26 cellular contexts compared by ENCODE assay signal in genomic region chr16:65890203-65890602, GRCh38.
"Had no signal": no experiment of that assay in that cellular context is flagged by ENCODE, and none has a peak within 500 bp of the region (broad histone marks: within the 10 kb centered on the region; RNA-seq: fewer than 3 reads in every experiment).

No MANE protein-coding gene starts in this region.

- H2AFZ ChIP-seq: hepatocyte had no signal

- H3K27ac ChIP-seq: coronary artery, dorsolateral prefrontal cortex, esophagus muscularis mucosa, foreskin keratinocyte, gastroesophageal sphincter, heart left ventricle, hepatocyte had no signal

- H3K36me3 ChIP-seq: esophagus muscularis mucosa, gastroesophageal sphincter, heart left ventricle had no signal

- H3K79me2 ChIP-seq: hepatocyte had no signal

- ATAC-seq: gastroesophageal sphincter, heart left ventricle, left colon, left lobe of liver, left ventricle myocardium superior, mucosa of descending colon had no signal

- H3K9me3 ChIP-seq: esophagus muscularis mucosa, gastroesophageal sphincter, heart left ventricle, mucosa of descending colon had no signal

- FAIRE-seq: colon, endothelial cell of umbilical vein, frontal cortex, kidney had no signal

- H3K4me1 ChIP-seq: gastroesophageal sphincter, heart left ventricle had no signal

- H3K4me2 ChIP-seq: hepatocyte had no signal

- H3K4me3 ChIP-seq: coronary artery, dorsolateral prefrontal cortex, esophagus muscularis mucosa, gastroesophageal sphincter, heart left ventricle, hepatocyte, lung, mucosa of descending colon had no signal

- H3K27me3 ChIP-seq: dorsolateral prefrontal cortex, esophagus muscularis mucosa, foreskin keratinocyte, gastroesophageal sphincter, heart left ventricle, hepatocyte had no signal

- DNase-seq: dermis blood vessel endothelial cell; effector CD4-positive, alpha-beta T cell; effector memory CD4-positive, alpha-beta T cell; heart left ventricle; hypothalamus; immature natural killer cell; islet precursor cell; kidney; kidney glomerular epithelial cell; left colon; left ventricle myocardium superior; mesendoderm; midbrain; mucosa of descending colon; naive B cell had no signal
